Comparison of ENCODE assay signal across 9 cellular contexts in the genomic region with DNA sequence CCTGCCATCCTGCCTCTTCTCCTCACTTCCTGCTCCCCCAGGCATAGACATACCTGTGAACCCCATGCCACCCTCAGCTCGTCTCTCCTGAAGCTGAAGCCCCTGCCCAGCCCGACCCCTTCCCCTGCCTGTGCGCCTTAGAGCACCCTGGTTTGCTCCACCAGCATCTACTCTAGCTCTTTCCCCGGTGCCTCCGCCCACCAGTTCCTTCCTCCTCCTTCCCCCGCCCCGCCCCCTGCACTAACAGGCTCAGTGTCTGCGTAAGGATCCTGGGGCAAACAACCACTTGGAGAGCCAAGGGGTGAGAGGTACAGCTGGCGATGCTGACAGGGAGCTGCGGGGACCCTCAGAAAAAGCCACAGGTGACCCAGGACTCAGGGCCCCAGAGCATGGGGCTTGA. TPM values are rescaled to one million over a fixed set of nuclear protein-coding genes. Genes with fewer than 3 reads are reported as not detected.
DNase-seq lines count a peak whose midpoint lies in the region; ATAC-seq and TF ChIP-seq lines count a peak whose summit lies in the region.
"Had no signal": no experiment of that assay in that cellular context is flagged by ENCODE, and none has a peak within 500 bp of the region (broad histone marks: within the 10 kb centered on the region; RNA-seq: fewer than 3 reads in every experiment).

No MANE protein-coding gene starts in this region.

- H3K9me3 Mint-ChIP-seq in natural killer cell treated with Interleukin-12 subunit alpha and Interleukin-12 subunit beta and Interleukin-15 and Interleukin-18, amount 100 ng/mL, for 72 hours, result no peaks in the 10 kb centered on the region

- 21 to 33% methylated on average over 10 of the region's 10 CpGs for WGBS in sigmoid colon, 2 donors

- DNase-seq in AML-193 (lab: John Stamatoyannopoulos, UW), result peak; percentile 65 to 75
- DNase-seq in NT2/D1 (ENCODE audit: low read depth, low spot score), result no peak
- peak; percentile 31 for DNase-seq in activated T-helper 1 cell treated with Interleukin-2 at 50 U/mL for 16 hours (ENCODE audit: low read depth)
- DNase-seq in natural killer cell treated with Interleukin-12 subunit alpha and Interleukin-12 subunit beta and Interleukin-15 and Interleukin-18, amount 100 ng/mL, for 72 hours (ENCODE audit: low spot score), result no peak
- DNase-seq in KBM-7, result no peak
- DNase-seq in NCI-H2107 (lab: John Stamatoyannopoulos, UW), result no peak
- DNase-seq in sigmoid colon, result no peak
- no peak for DNase-seq in OCI-M2 (lab: John Stamatoyannopoulos, UW; ENCODE audit: unreplicated experiment)
- DNase-seq: IMR-90 had no signal

- H3K27me3 Mint-ChIP-seq in natural killer cell treated with Interleukin-12 subunit alpha and Interleukin-12 subunit beta and Interleukin-15 and Interleukin-18, amount 100 ng/mL, for 72 hours, result no peaks in the 10 kb centered on the region

- H3K36me3 Mint-ChIP-seq in natural killer cell treated with Interleukin-12 subunit alpha and Interleukin-12 subunit beta and Interleukin-15 and Interleukin-18, amount 100 ng/mL, for 72 hours, result no peaks in the 10 kb centered on the region

- H3K27ac ChIP-seq in sigmoid colon, result no peak overlapping the region

- intact Hi-C loops in sigmoid colon (cut with DNase I), result no loop called here

- no peak for TF ChIP-seq POLR2A in sigmoid colon (IDR thresholded peaks at IDR 0.05)

- in situ Hi-C loops in KBM-7 (cut with MboI; ENCODE audit: low pct_unique_long_range_greater_than_20kb, low sequenced_read_pairs), result no loop called here

- no peak for TF ChIP-seq CTCF in sigmoid colon (IDR thresholded peaks at IDR 0.05)

- peaks cover 6% of the 10 kb centered on the region for H3K27me3 ChIP-seq in NT2/D1 (ENCODE audit: insufficient read depth, insufficient read length)
- peaks cover 0 to 23% (median 6%) of the 10 kb centered on the region in 3 donors for H3K27me3 ChIP-seq in sigmoid colon

- H3K27ac Mint-ChIP-seq in natural killer cell treated with Interleukin-12 subunit alpha and Interleukin-12 subunit beta and Interleukin-15 and Interleukin-18, amount 100 ng/mL, for 72 hours, result no peak overlapping the region

- peak overlapping the region; percentile 36 for H3K4me3 Mint-ChIP-seq in natural killer cell treated with Interleukin-12 subunit alpha and Interleukin-12 subunit beta and Interleukin-15 and Interleukin-18, amount 100 ng/mL, for 72 hours

- peak overlapping the region; percentile 17 for H3K9ac ChIP-seq in NT2/D1 (ENCODE audit: insufficient read length, low read depth)

- TF ChIP-seq EP300 in sigmoid colon (IDR thresholded peaks at IDR 0.05), result no peak

- H3K36me3 ChIP-seq in NT2/D1 (ENCODE audit: insufficient read depth, insufficient read length, low read length) (no peaks in the 10 kb centered on the region), sigmoid colon (no peaks in the 10 kb centered on the region)

- H3K4me1 ChIP-seq in NT2/D1 (ENCODE audit: insufficient read depth, insufficient read length) (peaks cover 17% of the 10 kb centered on the region), sigmoid colon (peaks cover 0 to 7% (median 6%) of the 10 kb centered on the region in 4 donors)

- peaks cover 7 to 11% of the 10 kb centered on the region in 2 donors for H3K4me1 Mint-ChIP-seq in natural killer cell treated with Interleukin-12 subunit alpha and Interleukin-12 subunit beta and Interleukin-15 and Interleukin-18, amount 100 ng/mL, for 72 hours (ENCODE audit: low read depth in 2 of 2)

- H3K9me3 ChIP-seq in NT2/D1 (ENCODE audit: insufficient read depth, low read length) (no peaks in the 10 kb centered on the region), sigmoid colon (no peaks in the 10 kb centered on the region)

- no peak overlapping the region for H3K4me3 ChIP-seq in NT2/D1 (ENCODE audit: insufficient read length, low read depth)
- H3K4me3 ChIP-seq in sigmoid colon, result no peak overlapping the region

- peak; percentile 47 to 66 for ATAC-seq in natural killer cell treated with Interleukin-12 subunit alpha and Interleukin-12 subunit beta and Interleukin-15 and Interleukin-18, amount 100 ng/mL, for 72 hours

RNA-seq across cellular contexts. Expression of gene GPR142, which starts 1.9 kb away (rescaled TPM):
- not detected for total RNA-seq in natural killer cell treated with Interleukin-12 subunit alpha and Interleukin-12 subunit beta and Interleukin-15 and Interleukin-18, amount 100 ng/mL, for 72 hours
- total RNA-seq in sigmoid colon, result 1 to 10 TPM in 1 of 4 donors, not detected in 3; 1.8 TPM
- polyA plus RNA-seq in sigmoid colon, result under 1 TPM in 1 of 3 donors, not detected in 2; 0.16 TPM
- total RNA-seq: IMR-90 had no signal
- polyA plus RNA-seq: IMR-90 had no signal

RNA-seq across cellular contexts. Expression of gene BTBD17, which starts 7.6 kb away (rescaled TPM):
- not detected for total RNA-seq in natural killer cell treated with Interleukin-12 subunit alpha and Interleukin-12 subunit beta and Interleukin-15 and Interleukin-18, amount 100 ng/mL, for 72 hours
- not detected for total RNA-seq in sigmoid colon
- polyA plus RNA-seq in sigmoid colon, result under 1 TPM in 1 of 3 donors, not detected in 2; 0.03 TPM
- total RNA-seq: IMR-90 had no signal
- polyA plus RNA-seq: IMR-90 had no signal

RNA-seq across cellular contexts. Expression of gene KIF19, which starts 43.2 kb away (rescaled TPM):
- under 1 TPM in 1 of 2 donors, not detected in 1; 0.29 TPM for total RNA-seq in natural killer cell treated with Interleukin-12 subunit alpha and Interleukin-12 subunit beta and Interleukin-15 and Interleukin-18, amount 100 ng/mL, for 72 hours
- total RNA-seq in sigmoid colon, result 1 to 10 TPM in 1 of 4 donors, under 1 TPM in 2, not detected in 1; 0.36 to 1.7 (median 0.68) TPM
- 1 to 10 TPM in 1 of 3 donors, under 1 TPM in 2; 0.60 to 3.3 (median 0.92) TPM for polyA plus RNA-seq in sigmoid colon
- total RNA-seq: IMR-90 had no signal
- polyA plus RNA-seq: IMR-90 had no signal

Comparison
In these comparisons a context has a peak if more than half of its experiments do, and no peak if none do; other contexts are left out.
1. DNase-seq: peak in AML-193 (2 of 2) and activated T-helper 1 cell treated with Interleukin-2 at 50 U/mL for 16 hours (single experiment); none in NT2/D1 (single experiment), natural killer cell treated with Interleukin-12 subunit alpha and Interleukin-12 subunit beta and Interleukin-15 and Interleukin-18, amount 100 ng/mL, for 72 hours (single experiment), KBM-7 (single experiment), NCI-H2107 (single experiment), sigmoid colon (single experiment) and OCI-M2 (single experiment).